ENCODE assay signal across 1 cellular context in genomic region chr16:4531816-4532215, GRCh38.
TF ChIP-seq lines count a peak whose summit lies in the region.

No MANE protein-coding gene starts in this region.

TF ChIP-seq in GM12891, 5 proteins besides CTCF, POLR2A, EP300 and RAD21:
- TF ChIP-seq PAX5 (IDR thresholded peaks at IDR 0.05; ENCODE audit: insufficient read depth, low read length, severe bottlenecking) (no peak), SPI1 (IDR thresholded peaks at IDR 0.05; ENCODE audit: low read depth, low read length) (no peak), POLR2AphosphoS5 (IDR thresholded peaks at IDR 0.05; ENCODE audit: low read depth, low read length) (no peak), POU2F2 (IDR thresholded peaks at IDR 0.05; ENCODE audit: low read depth, low read length) (no peak), TAF1 (IDR thresholded peaks at IDR 0.05; ENCODE audit: low read depth, low read length) (no peak)
